Comparison of ENCODE assay signal across 11 cellular contexts in genomic region chr4:185061610-185062009, GRCh38. TPM values are rescaled to one million over a fixed set of nuclear protein-coding genes. Genes with fewer than 3 reads are reported as not detected.
"Had no signal": no experiment of that assay in that cellular context is flagged by ENCODE, and none has a peak within 500 bp of the region (broad histone marks: within the 10 kb centered on the region; RNA-seq: fewer than 3 reads in every experiment).

No MANE protein-coding gene starts in this region.

- DNase-seq: GM23248, H7, H9, HCEC 1CT, HFFc6 had no signal

- H3K36me3 ChIP-seq: HAP-1 had no signal

- H3K4me1 ChIP-seq: HAP-1 had no signal

- ATAC-seq: GM23338, HCT116 had no signal

- H3K27ac Mint-ChIP-seq: GM23338, H9, HFFc6 had no signal

- FAIRE-seq: H1, H54 had no signal

- H3K9me3 ChIP-seq: HAP-1 had no signal

- H3K9me3 Mint-ChIP-seq: H9, HFFc6 had no signal

- H3K4me3 Mint-ChIP-seq: GM23338, H9, HFFc6 had no signal

- H3K9ac ChIP-seq: GM23248 had no signal

- H3K4me3 ChIP-seq: GM23248, GM23338, HAP-1 had no signal

- H3K4me2 ChIP-seq: GM23338 had no signal

- H3K27ac ChIP-seq: GM23248 had no signal

- H2AFZ ChIP-seq: GM23248, GM23338 had no signal

RNA-seq across cellular contexts. Expression of gene HELT, which starts 43.3 kb away (rescaled TPM):
- total RNA-seq: GM23248, GM23338, H4, H7, H9, HFFc6 had no signal
- polyA plus RNA-seq: GM23248, GM23338 had no signal
